In the genomic region with DNA sequence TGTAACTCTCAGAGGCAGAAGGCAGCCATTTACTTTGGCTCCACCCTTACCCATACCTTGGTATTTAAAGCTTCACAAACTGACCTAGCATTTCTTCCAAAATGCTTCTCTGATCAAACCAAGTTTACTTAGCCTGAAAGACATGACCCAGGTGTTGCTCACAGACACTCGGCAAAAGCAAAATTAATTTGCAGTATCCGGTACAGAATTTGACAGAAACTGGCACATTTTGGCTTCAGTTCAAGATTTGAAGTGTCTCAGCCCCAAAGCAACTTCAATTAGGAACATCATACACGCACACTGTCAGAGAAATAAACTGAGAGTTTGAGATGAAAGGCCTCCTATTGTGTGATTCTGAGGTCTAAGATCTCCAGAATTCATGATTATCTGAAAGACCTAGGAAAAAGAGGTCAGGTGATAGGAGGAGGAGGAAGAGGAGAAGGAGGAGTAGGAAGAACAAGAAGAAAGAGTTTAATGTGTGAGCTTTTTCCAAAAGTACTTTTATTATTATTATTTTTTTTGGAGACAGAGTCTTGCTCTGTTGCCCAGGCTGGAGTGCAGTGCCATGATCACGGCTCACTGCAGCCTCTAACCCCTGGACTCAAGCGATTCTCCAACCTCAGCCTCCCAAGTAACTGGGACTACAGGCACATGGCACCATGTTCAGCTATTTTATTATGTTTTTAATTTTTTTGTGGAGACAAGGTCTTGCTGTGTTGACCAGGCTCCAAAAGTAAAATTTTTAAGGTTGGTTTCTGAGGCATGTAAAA, we compare ENCODE assay signal across 2 cellular contexts.
TF ChIP-seq lines count a peak whose summit lies in the region.

No MANE protein-coding gene starts in this region.

TF ChIP-seq in IMR-90, 13 proteins besides CTCF, POLR2A, EP300 and RAD21:
- TF ChIP-seq CEBPB (IDR thresholded peaks at IDR 0.05; ENCODE audit: low read depth, low read length): no peak

TF ChIP-seq in H1, 55 proteins besides CTCF, POLR2A, EP300 and RAD21:
- TF ChIP-seq, protein P1, sequence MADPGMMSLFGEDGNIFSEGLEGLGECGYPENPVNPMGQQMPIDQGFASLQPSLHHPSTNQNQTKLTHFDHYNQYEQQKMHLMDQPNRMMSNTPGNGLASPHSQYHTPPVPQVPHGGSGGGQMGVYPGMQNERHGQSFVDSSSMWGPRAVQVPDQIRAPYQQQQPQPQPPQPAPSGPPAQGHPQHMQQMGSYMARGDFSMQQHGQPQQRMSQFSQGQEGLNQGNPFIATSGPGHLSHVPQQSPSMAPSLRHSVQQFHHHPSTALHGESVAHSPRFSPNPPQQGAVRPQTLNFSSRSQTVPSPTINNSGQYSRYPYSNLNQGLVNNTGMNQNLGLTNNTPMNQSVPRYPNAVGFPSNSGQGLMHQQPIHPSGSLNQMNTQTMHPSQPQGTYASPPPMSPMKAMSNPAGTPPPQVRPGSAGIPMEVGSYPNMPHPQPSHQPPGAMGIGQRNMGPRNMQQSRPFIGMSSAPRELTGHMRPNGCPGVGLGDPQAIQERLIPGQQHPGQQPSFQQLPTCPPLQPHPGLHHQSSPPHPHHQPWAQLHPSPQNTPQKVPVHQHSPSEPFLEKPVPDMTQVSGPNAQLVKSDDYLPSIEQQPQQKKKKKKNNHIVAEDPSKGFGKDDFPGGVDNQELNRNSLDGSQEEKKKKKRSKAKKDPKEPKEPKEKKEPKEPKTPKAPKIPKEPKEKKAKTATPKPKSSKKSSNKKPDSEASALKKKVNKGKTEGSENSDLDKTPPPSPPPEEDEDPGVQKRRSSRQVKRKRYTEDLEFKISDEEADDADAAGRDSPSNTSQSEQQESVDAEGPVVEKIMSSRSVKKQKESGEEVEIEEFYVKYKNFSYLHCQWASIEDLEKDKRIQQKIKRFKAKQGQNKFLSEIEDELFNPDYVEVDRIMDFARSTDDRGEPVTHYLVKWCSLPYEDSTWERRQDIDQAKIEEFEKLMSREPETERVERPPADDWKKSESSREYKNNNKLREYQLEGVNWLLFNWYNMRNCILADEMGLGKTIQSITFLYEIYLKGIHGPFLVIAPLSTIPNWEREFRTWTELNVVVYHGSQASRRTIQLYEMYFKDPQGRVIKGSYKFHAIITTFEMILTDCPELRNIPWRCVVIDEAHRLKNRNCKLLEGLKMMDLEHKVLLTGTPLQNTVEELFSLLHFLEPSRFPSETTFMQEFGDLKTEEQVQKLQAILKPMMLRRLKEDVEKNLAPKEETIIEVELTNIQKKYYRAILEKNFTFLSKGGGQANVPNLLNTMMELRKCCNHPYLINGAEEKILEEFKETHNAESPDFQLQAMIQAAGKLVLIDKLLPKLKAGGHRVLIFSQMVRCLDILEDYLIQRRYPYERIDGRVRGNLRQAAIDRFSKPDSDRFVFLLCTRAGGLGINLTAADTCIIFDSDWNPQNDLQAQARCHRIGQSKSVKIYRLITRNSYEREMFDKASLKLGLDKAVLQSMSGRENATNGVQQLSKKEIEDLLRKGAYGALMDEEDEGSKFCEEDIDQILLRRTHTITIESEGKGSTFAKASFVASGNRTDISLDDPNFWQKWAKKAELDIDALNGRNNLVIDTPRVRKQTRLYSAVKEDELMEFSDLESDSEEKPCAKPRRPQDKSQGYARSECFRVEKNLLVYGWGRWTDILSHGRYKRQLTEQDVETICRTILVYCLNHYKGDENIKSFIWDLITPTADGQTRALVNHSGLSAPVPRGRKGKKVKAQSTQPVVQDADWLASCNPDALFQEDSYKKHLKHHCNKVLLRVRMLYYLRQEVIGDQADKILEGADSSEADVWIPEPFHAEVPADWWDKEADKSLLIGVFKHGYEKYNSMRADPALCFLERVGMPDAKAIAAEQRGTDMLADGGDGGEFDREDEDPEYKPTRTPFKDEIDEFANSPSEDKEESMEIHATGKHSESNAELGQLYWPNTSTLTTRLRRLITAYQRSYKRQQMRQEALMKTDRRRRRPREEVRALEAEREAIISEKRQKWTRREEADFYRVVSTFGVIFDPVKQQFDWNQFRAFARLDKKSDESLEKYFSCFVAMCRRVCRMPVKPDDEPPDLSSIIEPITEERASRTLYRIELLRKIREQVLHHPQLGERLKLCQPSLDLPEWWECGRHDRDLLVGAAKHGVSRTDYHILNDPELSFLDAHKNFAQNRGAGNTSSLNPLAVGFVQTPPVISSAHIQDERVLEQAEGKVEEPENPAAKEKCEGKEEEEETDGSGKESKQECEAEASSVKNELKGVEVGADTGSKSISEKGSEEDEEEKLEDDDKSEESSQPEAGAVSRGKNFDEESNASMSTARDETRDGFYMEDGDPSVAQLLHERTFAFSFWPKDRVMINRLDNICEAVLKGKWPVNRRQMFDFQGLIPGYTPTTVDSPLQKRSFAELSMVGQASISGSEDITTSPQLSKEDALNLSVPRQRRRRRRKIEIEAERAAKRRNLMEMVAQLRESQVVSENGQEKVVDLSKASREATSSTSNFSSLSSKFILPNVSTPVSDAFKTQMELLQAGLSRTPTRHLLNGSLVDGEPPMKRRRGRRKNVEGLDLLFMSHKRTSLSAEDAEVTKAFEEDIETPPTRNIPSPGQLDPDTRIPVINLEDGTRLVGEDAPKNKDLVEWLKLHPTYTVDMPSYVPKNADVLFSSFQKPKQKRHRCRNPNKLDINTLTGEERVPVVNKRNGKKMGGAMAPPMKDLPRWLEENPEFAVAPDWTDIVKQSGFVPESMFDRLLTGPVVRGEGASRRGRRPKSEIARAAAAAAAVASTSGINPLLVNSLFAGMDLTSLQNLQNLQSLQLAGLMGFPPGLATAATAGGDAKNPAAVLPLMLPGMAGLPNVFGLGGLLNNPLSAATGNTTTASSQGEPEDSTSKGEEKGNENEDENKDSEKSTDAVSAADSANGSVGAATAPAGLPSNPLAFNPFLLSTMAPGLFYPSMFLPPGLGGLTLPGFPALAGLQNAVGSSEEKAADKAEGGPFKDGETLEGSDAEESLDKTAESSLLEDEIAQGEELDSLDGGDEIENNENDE (IDR thresholded peaks at IDR 0.05; ENCODE audit: insufficient replicate concordance, low read length): no peak
- TF ChIP-seq NANOG (IDR thresholded peaks at IDR 0.05; ENCODE audit: insufficient read depth, low read depth, low read length, poor library complexity, severe bottlenecking) (no peak), KDM1A (IDR thresholded peaks at IDR 0.05; ENCODE audit: borderline replicate concordance, low read length) (no peak), CEBPB (IDR thresholded peaks at IDR 0.05; ENCODE audit: low read depth, low read length) (no peak), TBP (IDR thresholded peaks at IDR 0.05; ENCODE audit: low read depth, low read length) (no peak), TAF1 (IDR thresholded peaks at IDR 0.05; ENCODE audit: low read depth, low read length) (no peak), PHF8 (conservative IDR thresholded peaks at IDR 0.05; ENCODE audit: low read depth, low read length) (no peak), BRCA1 (IDR thresholded peaks at IDR 0.05; ENCODE audit: low read depth, low read length) (no peak), YY1 (IDR thresholded peaks at IDR 0.05; ENCODE audit: low read depth, low read length) (no peak), TAF7 (optimal IDR thresholded peaks at IDR 0.05; ENCODE audit: borderline replicate concordance, low read depth, low read length) (no peak), CBX5 (IDR thresholded peaks at IDR 0.05; ENCODE audit: low read depth, low read length) (no peak), ZNF274 (IDR thresholded peaks at IDR 0.05; ENCODE audit: borderline replicate concordance, extremely low read depth, low read length) (no peak), EGR1 (IDR thresholded peaks at IDR 0.05; ENCODE audit: borderline replicate concordance, low read depth, low read length) (no peak), SIX5 (IDR thresholded peaks at IDR 0.05; ENCODE audit: low read depth, low read length) (no peak), KDM4A (IDR thresholded peaks at IDR 0.05; ENCODE audit: low read depth, low read length, severe bottlenecking) (no peak), SIN3A (conservative IDR thresholded peaks at IDR 0.05 in 1 of 2, IDR thresholded peaks at IDR 0.05 in 1 of 2; ENCODE audit: low read depth in 1 of 2, low read length in 2 of 2) (no peak), BCL11A (IDR thresholded peaks at IDR 0.05; ENCODE audit: low read depth in 2 of 2, low read length in 2 of 2) (no peak)
- TF ChIP-seq, protein P2, sequence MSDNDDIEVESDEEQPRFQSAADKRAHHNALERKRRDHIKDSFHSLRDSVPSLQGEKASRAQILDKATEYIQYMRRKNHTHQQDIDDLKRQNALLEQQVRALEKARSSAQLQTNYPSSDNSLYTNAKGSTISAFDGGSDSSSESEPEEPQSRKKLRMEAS (IDR thresholded peaks at IDR 0.05): no peak
- TF ChIP-seq, protein P3, sequence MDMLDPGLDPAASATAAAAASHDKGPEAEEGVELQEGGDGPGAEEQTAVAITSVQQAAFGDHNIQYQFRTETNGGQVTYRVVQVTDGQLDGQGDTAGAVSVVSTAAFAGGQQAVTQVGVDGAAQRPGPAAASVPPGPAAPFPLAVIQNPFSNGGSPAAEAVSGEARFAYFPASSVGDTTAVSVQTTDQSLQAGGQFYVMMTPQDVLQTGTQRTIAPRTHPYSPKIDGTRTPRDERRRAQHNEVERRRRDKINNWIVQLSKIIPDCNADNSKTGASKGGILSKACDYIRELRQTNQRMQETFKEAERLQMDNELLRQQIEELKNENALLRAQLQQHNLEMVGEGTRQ (IDR thresholded peaks at IDR 0.05; ENCODE audit: low read length): no peak
- TF ChIP-seq, protein P4, sequence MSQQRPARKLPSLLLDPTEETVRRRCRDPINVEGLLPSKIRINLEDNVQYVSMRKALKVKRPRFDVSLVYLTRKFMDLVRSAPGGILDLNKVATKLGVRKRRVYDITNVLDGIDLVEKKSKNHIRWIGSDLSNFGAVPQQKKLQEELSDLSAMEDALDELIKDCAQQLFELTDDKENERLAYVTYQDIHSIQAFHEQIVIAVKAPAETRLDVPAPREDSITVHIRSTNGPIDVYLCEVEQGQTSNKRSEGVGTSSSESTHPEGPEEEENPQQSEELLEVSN (IDR thresholded peaks at IDR 0.05): no peak
